8 cellular contexts compared by ENCODE assay signal in genomic region chr19:10269333-10270179, GRCh38. TPM values are rescaled to one million over a fixed set of nuclear protein-coding genes. Genes with fewer than 3 reads are reported as not detected.
DNase-seq lines count a peak whose midpoint lies in the region; ATAC-seq and TF ChIP-seq lines count a peak whose summit lies in the region.

No MANE protein-coding gene starts in this region.

- H3K27me3 Mint-ChIP-seq in activated CD8-positive, alpha-beta memory T cell treated with anti-CD3 and anti-CD28 coated beads, Interleukin-2, amount 10 ng/mL, durations not matched to agents 7 days and 5 days = no peaks in the 10 kb centered on the region

- peak overlapping the region; percentile 98 for H3K4me2 ChIP-seq in DOHH2 (ENCODE audit: low read length)

- peaks cover 8% of the 10 kb centered on the region; the same call in 1 of the 2 replicates for H4K20me1 ChIP-seq in DOHH2 (ENCODE audit: control insufficient read depth, insufficient read depth, low read depth, low read length)

- H3K27me3 ChIP-seq in DOHH2 (ENCODE audit: control insufficient read depth, low read length) (no peaks in the 10 kb centered on the region), endocrine pancreas (ENCODE audit: control insufficient read depth, insufficient read depth, low read length) (no peaks in the 10 kb centered on the region)

- H3K27ac ChIP-seq in DOHH2 (ENCODE audit: low read depth, low read length) = peak overlapping the region; percentile 90

- peak overlapping the region; percentile 89 for H3K27ac Mint-ChIP-seq in activated CD8-positive, alpha-beta memory T cell treated with anti-CD3 and anti-CD28 coated beads, Interleukin-2, amount 10 ng/mL, durations not matched to agents 7 days and 5 days

- H3K9me3 Mint-ChIP-seq in activated CD8-positive, alpha-beta memory T cell treated with anti-CD3 and anti-CD28 coated beads, Interleukin-2, amount 10 ng/mL, durations not matched to agents 7 days and 5 days (ENCODE audit: low read depth) = no peaks in the 10 kb centered on the region

- CTCF ChIA-PET in activated CD8-positive, alpha-beta memory T cell treated with anti-CD3 and anti-CD28 coated beads, Interleukin-2, amount 10 ng/mL, durations not matched to agents 7 days and 5 days (lab: Charles Lee) = interaction anchor here (0.7 to 7.5 kb wide), 33 partner anchors 10 to 339 kb away, joined by 3 to 320 read pairs (median 5); partner anchors contain the start of genes CDC37, ICAM4, ICAM5 and KRI1

- H3K9me2 ChIP-seq in DOHH2 (replicated peaks; ENCODE audit: control insufficient read depth, low read length) = no peaks in the 10 kb centered on the region

- DNase-seq in NOMO-1 (lab: John Stamatoyannopoulos, UW; ENCODE audit: unreplicated experiment in 2 of 2) = peak; percentile 64 to 71
- DNase-seq in activated CD8-positive, alpha-beta memory T cell treated with anti-CD3 and anti-CD28 coated beads, Interleukin-2, amount 10 ng/mL, durations not matched to agents 7 days and 5 days = peak; percentile 93
- DNase-seq in mesenteric fat pad (ENCODE audit: low spot score) = peak; percentile 95
- peak; percentile 81 for DNase-seq in stimulated activated CD8-positive, alpha-beta memory T cell treated with anti-CD3 and anti-CD28 coated beads, Interleukin-12 subunit alpha, Interleukin-12 subunit beta, amount 100 ng/mL, for 1 hour (ENCODE audit: low read depth)

- ATAC-seq in HG03025 (IDR thresholded peaks at IDR 0.05; ENCODE audit: low FRiP score, unreplicated experiment) (peak; percentile 45), HG03135 (IDR thresholded peaks at IDR 0.05; ENCODE audit: unreplicated experiment) (no peak)
- peak; percentile 68 for ATAC-seq in activated CD8-positive, alpha-beta memory T cell treated with anti-CD3 and anti-CD28 coated beads, Interleukin-2, amount 10 ng/mL, durations not matched to agents 7 days and 5 days

- peaks cover 10% of the 10 kb centered on the region for H3F3A ChIP-seq in DOHH2 (ENCODE audit: control insufficient read depth, insufficient read depth)

- peaks cover 46% of the 10 kb centered on the region for H3K4me1 ChIP-seq in DOHH2 (ENCODE audit: control insufficient read depth, low read length)
- H3K4me1 ChIP-seq in endocrine pancreas (ENCODE audit: control insufficient read depth, insufficient read depth, low read length) = no peaks in the 10 kb centered on the region

- H3K36me3 Mint-ChIP-seq in activated CD8-positive, alpha-beta memory T cell treated with anti-CD3 and anti-CD28 coated beads, Interleukin-2, amount 10 ng/mL, durations not matched to agents 7 days and 5 days = peaks cover 8% of the 10 kb centered on the region

- H3K36me3 ChIP-seq in DOHH2 (ENCODE audit: control insufficient read depth, low read length) (peaks cover 23% of the 10 kb centered on the region), endocrine pancreas (ENCODE audit: control insufficient read depth, insufficient read depth, low read length) (no peaks in the 10 kb centered on the region)

- H3K79me2 ChIP-seq in DOHH2 (ENCODE audit: control insufficient read depth, low read length) = peaks cover 31% of the 10 kb centered on the region

- TF ChIP-seq CTCF in DOHH2 (IDR thresholded peaks at IDR 0.05; ENCODE audit: low read depth, low read length, poor library complexity, severe bottlenecking) = peak; percentile 95

- H3K9ac ChIP-seq in endocrine pancreas (ENCODE audit: control insufficient read depth, insufficient read depth, low read length) = peak overlapping the region; percentile 76

- peak overlapping the region; percentile 81 for H3K4me3 Mint-ChIP-seq in activated CD8-positive, alpha-beta memory T cell treated with anti-CD3 and anti-CD28 coated beads, Interleukin-2, amount 10 ng/mL, durations not matched to agents 7 days and 5 days

- H3K4me1 Mint-ChIP-seq in activated CD8-positive, alpha-beta memory T cell treated with anti-CD3 and anti-CD28 coated beads, Interleukin-2, amount 10 ng/mL, durations not matched to agents 7 days and 5 days = peaks cover 32% of the 10 kb centered on the region

- H3K4me3 ChIP-seq in DOHH2 (ENCODE audit: low read length) = peak overlapping the region; percentile 77
- H3K4me3 ChIP-seq in endocrine pancreas (ENCODE audit: control insufficient read depth, insufficient read depth, low read length) = no peak overlapping the region

- H3K9me3 ChIP-seq in DOHH2 (ENCODE audit: control insufficient read depth, insufficient read depth, low read length) (no peaks in the 10 kb centered on the region), endocrine pancreas (ENCODE audit: control insufficient read depth, low read length) (no peaks in the 10 kb centered on the region)

RNA-seq across cellular contexts. Expression of gene ICAM1, which starts 1.4 kb away (rescaled TPM):
- total RNA-seq in activated CD8-positive, alpha-beta memory T cell treated with anti-CD3 and anti-CD28 coated beads, Interleukin-2, amount 10 ng/mL, durations not matched to agents 7 days and 5 days = 10 to 100 TPM; 17.7 to 31.5 TPM
- 77.1 TPM for total RNA-seq in mesenteric fat pad

RNA-seq across cellular contexts. Expression of gene ICAM4, which starts 17.2 kb away (rescaled TPM):
- under 1 TPM; 0.89 to 0.99 TPM for total RNA-seq in activated CD8-positive, alpha-beta memory T cell treated with anti-CD3 and anti-CD28 coated beads, Interleukin-2, amount 10 ng/mL, durations not matched to agents 7 days and 5 days
- total RNA-seq in mesenteric fat pad = 2.3 TPM

RNA-seq across cellular contexts. Expression of gene MRPL4, which starts 17.5 kb away (rescaled TPM):
- 100 to 1,000 TPM in 1 of 2 experiments, 10 to 100 TPM in 1; 85.4 to 112 TPM for total RNA-seq in activated CD8-positive, alpha-beta memory T cell treated with anti-CD3 and anti-CD28 coated beads, Interleukin-2, amount 10 ng/mL, durations not matched to agents 7 days and 5 days
- total RNA-seq in mesenteric fat pad = 54.5 TPM

RNA-seq across cellular contexts. Expression of gene ICAM5, which starts 20.2 kb away (rescaled TPM):
- under 1 TPM; 0.41 to 0.84 TPM for total RNA-seq in activated CD8-positive, alpha-beta memory T cell treated with anti-CD3 and anti-CD28 coated beads, Interleukin-2, amount 10 ng/mL, durations not matched to agents 7 days and 5 days
- 1.2 TPM for total RNA-seq in mesenteric fat pad

RNA-seq across cellular contexts. Expression of gene S1PR2, which starts 38.4 kb away (rescaled TPM):
- total RNA-seq in activated CD8-positive, alpha-beta memory T cell treated with anti-CD3 and anti-CD28 coated beads, Interleukin-2, amount 10 ng/mL, durations not matched to agents 7 days and 5 days = 1 to 10 TPM; 6.1 to 8.5 TPM
- total RNA-seq in mesenteric fat pad = 13.3 TPM
